ENCODE assay signal across 8 cellular contexts in the genomic region with DNA sequence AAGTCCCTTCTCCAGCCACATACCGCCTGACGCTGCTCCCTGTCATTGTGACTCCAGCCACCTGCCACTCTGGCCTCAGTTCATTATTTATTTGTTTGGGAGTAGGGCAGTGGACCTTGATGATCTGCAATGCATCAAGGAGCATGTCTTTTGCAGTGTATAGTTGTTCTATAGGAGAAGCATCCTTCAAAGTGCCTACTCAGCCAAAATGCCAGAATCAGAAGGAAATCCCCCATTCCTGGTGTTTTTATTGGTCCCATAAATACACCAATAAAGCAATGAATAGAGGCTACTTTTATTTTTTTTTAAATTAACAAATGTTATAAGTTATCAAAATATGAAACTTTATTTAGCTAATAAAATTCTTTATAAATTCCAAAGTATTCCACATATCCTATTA.
"Had no signal": no experiment of that assay in that cellular context is flagged by ENCODE, and none has a peak within 500 bp of the region (broad histone marks: within the 10 kb centered on the region; RNA-seq: fewer than 3 reads in every experiment).

No MANE protein-coding gene starts in this region.

- H3K4me3 Mint-ChIP-seq: IgD-negative memory B cell had no signal

- H3K4me2 ChIP-seq: KMS-11 had no signal

- H3K9ac ChIP-seq: KMS-11 had no signal

- H3K27ac Mint-ChIP-seq: IgD-negative memory B cell had no signal

- H3K4me1 Mint-ChIP-seq: IgD-negative memory B cell had no signal

- H3K4me3 ChIP-seq: K562 had no signal

- H3K27ac ChIP-seq: HL-60, KMS-11 had no signal

- ATAC-seq: K562 had no signal

- FAIRE-seq: HTR-8/SVneo, K562 had no signal

- DNase-seq: IMR-90, KBM-7, KG1 had no signal
